9 cellular contexts compared by ENCODE assay signal in genomic region chr17:38883592-38884526, GRCh38. TPM values are rescaled to one million over a fixed set of nuclear protein-coding genes. Genes with fewer than 3 reads are reported as not detected.
DNase-seq lines count a peak whose midpoint lies in the region; ATAC-seq, FAIRE-seq and TF ChIP-seq lines count a peak whose summit lies in the region.
"Had no signal": no experiment of that assay in that cellular context is flagged by ENCODE, and none has a peak within 500 bp of the region (broad histone marks: within the 10 kb centered on the region; RNA-seq: fewer than 3 reads in every experiment).

No MANE protein-coding gene starts in this region.

- H3K4me3 ChIP-seq in HUES48 (ENCODE audit: low read depth, low read length) (no peak overlapping the region), small intestine (ENCODE audit: low read depth in 1 of 2, low read length in 2 of 2) (no peak overlapping the region), body of pancreas (no peak overlapping the region), prostate gland (no peak overlapping the region)

- peaks cover 50% of the 10 kb centered on the region for H3K4me1 ChIP-seq in HUES48 (ENCODE audit: control insufficient read depth, insufficient read depth, low read length)
- H3K4me1 ChIP-seq in small intestine (ENCODE audit: control insufficient read depth in 2 of 2, insufficient read depth in 1 of 2, low read depth in 1 of 2, low read length in 1 of 2), result peaks cover 25 to 28% of the 10 kb centered on the region in 2 donors
- peaks cover 74% of the 10 kb centered on the region for H3K4me1 ChIP-seq in body of pancreas
- peaks cover 10% of the 10 kb centered on the region for H3K4me1 ChIP-seq in prostate gland (replicated peaks)

- H3K27ac Mint-ChIP-seq in activated naive CD8-positive, alpha-beta T cell, result peak overlapping the region; percentile 96

- peak overlapping the region; percentile 84 for H3K27ac ChIP-seq in HUES48 (ENCODE audit: low read depth, low read length)
- peak overlapping the region; percentile 80 to 91 for H3K27ac ChIP-seq in small intestine (ENCODE audit: low read depth in 1 of 2, low read length in 1 of 2)
- H3K27ac ChIP-seq in body of pancreas, result peak overlapping the region in 1 of 4 donors; percentile 59
- H3K27ac ChIP-seq in prostate gland, result no peak overlapping the region

- H3K36me3 Mint-ChIP-seq in activated naive CD8-positive, alpha-beta T cell, result peaks cover 2% of the 10 kb centered on the region

- peak overlapping the region; percentile 75 for H3K4me3 Mint-ChIP-seq in activated naive CD8-positive, alpha-beta T cell

- H3K36me3 ChIP-seq in HUES48 (ENCODE audit: control insufficient read depth, insufficient read depth, low read length) (peaks cover 40% of the 10 kb centered on the region), small intestine (ENCODE audit: control insufficient read depth in 2 of 2, insufficient read depth in 2 of 2, low read length in 2 of 2) (peaks cover 8 to 20% of the 10 kb centered on the region in 2 donors), body of pancreas (replicated peaks in 1 of 2; ENCODE audit: insufficient read depth in 1 of 2, low read depth in 2 of 2) (peaks cover 0 to 4% of the 10 kb centered on the region in 2 donors), prostate gland (no peaks in the 10 kb centered on the region)

- FAIRE-seq in small intestine (lab: Jason Lieb, UNC), result no peak

- ATAC-seq in left cardiac atrium (peak; percentile 19 to 22), body of pancreas (no peak), HG02870 (IDR thresholded peaks at IDR 0.05; ENCODE audit: unreplicated experiment) (no peak), HG03432 (IDR thresholded peaks at IDR 0.05; ENCODE audit: unreplicated experiment) (no peak)
- ATAC-seq: Panc1 had no signal

- H3K27me3 ChIP-seq in HUES48 (ENCODE audit: control insufficient read depth, insufficient read depth, low read length), result no peaks in the 10 kb centered on the region
- no peaks in the 10 kb centered on the region for H3K27me3 ChIP-seq in small intestine (ENCODE audit: control insufficient read depth in 2 of 2, insufficient read depth in 2 of 2, low read length in 2 of 2)
- no peaks in the 10 kb centered on the region for H3K27me3 ChIP-seq in body of pancreas
- no peaks in the 10 kb centered on the region for H3K27me3 ChIP-seq in prostate gland (replicated peaks; ENCODE audit: insufficient read depth)

- DNase-seq in left cardiac atrium, result no peak
- DNase-seq in small intestine, result no peak
- DNase-seq in body of pancreas, result no peak
- DNase-seq in prostate gland (ENCODE audit: low spot score), result no peak

- no peak for TF ChIP-seq POLR2A in body of pancreas (IDR thresholded peaks at IDR 0.05)
- TF ChIP-seq POLR2A in prostate gland (IDR thresholded peaks at IDR 0.05), result no peak

- TF ChIP-seq CTCF in body of pancreas (IDR thresholded peaks at IDR 0.05) (no peak), prostate gland (IDR thresholded peaks at IDR 0.05) (no peak)

- no peaks in the 10 kb centered on the region for H3K27me3 Mint-ChIP-seq in activated naive CD8-positive, alpha-beta T cell

- 46 to 65% (median 55%) methylated on average over 18 to 19 of the region's 19 CpGs for WGBS in small intestine, 3 donors
- WGBS in body of pancreas, 2 donors, result 67 to 78% methylated on average over 19 of the region's 19 CpGs
- 66% methylated on average over 19 of the region's 19 CpGs for WGBS in prostate gland

- H3K9me3 ChIP-seq in HUES48 (ENCODE audit: control insufficient read depth, insufficient read depth, low read length), result no peaks in the 10 kb centered on the region
- H3K9me3 ChIP-seq in small intestine (ENCODE audit: control insufficient read depth, low read depth), result no peaks in the 10 kb centered on the region
- H3K9me3 ChIP-seq in body of pancreas, result no peaks in the 10 kb centered on the region
- no peaks in the 10 kb centered on the region for H3K9me3 ChIP-seq in prostate gland

- peaks cover 89% of the 10 kb centered on the region for H3K4me1 Mint-ChIP-seq in activated naive CD8-positive, alpha-beta T cell (ENCODE audit: low read depth)

- H3K9ac ChIP-seq in HUES48 (ENCODE audit: low read depth, low read length), result 0 out of 2 replicates have a peak overlapping the region, but pooled peaks have one; percentile 8

- intact Hi-C loops in left cardiac atrium (cut with DNase I) (no loop called here), body of pancreas (cut with DNase I) (no loop called here), prostate gland (cut with DNase I) (no loop called here)

- no peaks in the 10 kb centered on the region for H3K9me3 Mint-ChIP-seq in activated naive CD8-positive, alpha-beta T cell (ENCODE audit: low read depth)

RNA-seq across cellular contexts. Expression of gene LASP1, which starts 14.0 kb away (rescaled TPM):
- total RNA-seq in left cardiac atrium, result 10 to 100 TPM; 51.8 to 55.0 TPM
- polyA plus RNA-seq in small intestine, result 100 to 1,000 TPM; 152 to 257 (median 213) TPM
- 10 to 100 TPM; 70.3 to 76.1 TPM for total RNA-seq in body of pancreas
- total RNA-seq in prostate gland, result 10 to 100 TPM; 61.8 to 93.4 TPM

RNA-seq across cellular contexts. Expression of gene RPL23, which starts 30.3 kb away (rescaled TPM):
- total RNA-seq in left cardiac atrium (100 to 1,000 TPM; 892 to 925 TPM), body of pancreas (100 to 1,000 TPM; 693 to 755 TPM), prostate gland (1,000 to 10,000 TPM; 1,006 to 2,029 TPM)
- 1,000 to 10,000 TPM; 1,251 to 3,207 (median 2,524) TPM for polyA plus RNA-seq in small intestine

RNA-seq across cellular contexts. Expression of gene CWC25, which starts 58.7 kb away (rescaled TPM):
- total RNA-seq in left cardiac atrium, result 10 to 100 TPM in 1 of 2 donors, 1 to 10 TPM in 1; 8.5 to 12.1 TPM
- 10 to 100 TPM; 12.6 to 61.1 (median 45.7) TPM for polyA plus RNA-seq in small intestine
- 10 to 100 TPM; 15.0 to 39.2 TPM for total RNA-seq in body of pancreas
- total RNA-seq in prostate gland, result 10 to 100 TPM; 21.9 to 23.3 TPM

Comparison
In these comparisons a context has a peak if more than half of its experiments do, and no peak if none do; other contexts are left out.
1. H3K27ac ChIP-seq: peak in HUES48 (single experiment) and small intestine (2 of 2); none in prostate gland (0 of 2).
2. ATAC-seq: peak in left cardiac atrium (2 of 2); none in body of pancreas (single experiment), HG02870 (single experiment) and HG03432 (single experiment).